Comparison of ENCODE assay signal across 8 cellular contexts in the genomic region with DNA sequence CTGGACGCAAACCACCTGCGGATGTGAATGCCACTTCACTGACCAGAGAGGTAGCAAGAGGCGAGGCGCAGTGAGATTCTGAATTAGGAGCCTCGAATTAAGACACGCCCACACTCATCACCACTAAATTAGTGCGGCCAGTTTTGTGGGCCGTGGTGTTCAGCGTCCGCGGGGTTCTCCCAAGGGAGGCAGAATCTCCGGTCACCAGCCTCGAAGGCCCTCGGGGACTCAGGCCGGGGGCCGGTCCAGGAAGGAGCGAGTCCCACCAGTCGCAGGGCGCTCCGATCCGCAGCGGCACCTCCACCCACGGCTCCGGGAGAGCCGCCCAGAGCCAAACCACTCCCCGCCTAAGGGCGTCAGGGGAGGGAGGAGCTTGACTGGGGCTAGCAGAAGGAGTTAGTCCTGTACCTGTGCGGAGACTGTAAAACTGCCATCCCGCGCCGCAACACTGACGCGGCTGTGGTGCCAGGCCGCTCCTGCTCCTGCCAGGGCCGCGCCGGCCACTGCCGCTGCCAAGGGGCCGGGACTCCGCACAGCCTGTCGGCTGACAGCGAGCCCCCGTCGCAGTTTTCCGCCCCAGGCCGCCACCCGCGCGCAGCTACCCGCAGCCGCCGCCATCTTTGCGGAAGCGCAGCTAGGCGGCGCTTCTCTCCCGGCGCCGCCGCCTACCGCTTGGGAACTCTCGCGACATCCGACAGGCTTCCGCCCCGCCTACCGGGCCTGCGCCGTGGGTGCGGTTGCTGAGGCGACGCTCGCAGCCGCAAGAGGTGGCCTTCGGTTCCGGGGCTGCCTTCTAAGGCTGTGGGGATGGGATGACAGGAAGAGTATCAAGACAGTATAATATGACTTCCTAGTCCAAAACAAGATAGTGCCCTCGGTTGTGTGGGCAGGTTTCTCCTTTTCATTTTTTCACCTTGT. TPM values are rescaled to one million over a fixed set of nuclear protein-coding genes. Genes with fewer than 3 reads are reported as not detected.
A peak's percentile ranks its signal among the peaks of the same experiment; 100 is the strongest.
DNase-seq lines count a peak whose midpoint lies in the region; ATAC-seq, FAIRE-seq and TF ChIP-seq lines count a peak whose summit lies in the region.

A gene with protein sequence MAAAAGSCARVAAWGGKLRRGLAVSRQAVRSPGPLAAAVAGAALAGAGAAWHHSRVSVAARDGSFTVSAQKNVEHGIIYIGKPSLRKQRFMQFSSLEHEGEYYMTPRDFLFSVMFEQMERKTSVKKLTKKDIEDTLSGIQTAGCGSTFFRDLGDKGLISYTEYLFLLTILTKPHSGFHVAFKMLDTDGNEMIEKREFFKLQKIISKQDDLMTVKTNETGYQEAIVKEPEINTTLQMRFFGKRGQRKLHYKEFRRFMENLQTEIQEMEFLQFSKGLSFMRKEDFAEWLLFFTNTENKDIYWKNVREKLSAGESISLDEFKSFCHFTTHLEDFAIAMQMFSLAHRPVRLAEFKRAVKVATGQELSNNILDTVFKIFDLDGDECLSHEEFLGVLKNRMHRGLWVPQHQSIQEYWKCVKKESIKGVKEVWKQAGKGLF (minus strand): TSS at position 640 of the 918 bp plus-strand sequence. CDS start 22 bp downstream, at position 618.

- intact Hi-C loops in heart right ventricle (cut with DNase I) (no loop called here), posterior cingulate gyrus (cut with DNase I) (loop anchor here (5.0 kb wide), 1 partner anchor 69 kb away; a partner anchor contains a TSS)

- WGBS in heart right ventricle, 2 donors: 0% methylated on average over 76 to 77 of the region's 77 CpGs
- WGBS in upper lobe of left lung, 2 donors: 1% methylated on average over 21 to 41 of the region's 77 CpGs

- H3K4me3 ChIP-seq in heart right ventricle: peak within 1 kb of the TSS; percentile 74 to 97 (median 80)
- peak within 1 kb of the TSS; percentile 58 to 68 (median 62) for H3K4me3 ChIP-seq in upper lobe of left lung

- TF ChIP-seq CTCF in heart right ventricle (IDR thresholded peaks at IDR 0.05) (peak in 5 of 9 donors; percentile 13 to 55 (median 29)), upper lobe of left lung (IDR thresholded peaks at IDR 0.05) (peak in 3 of 6 experiments; percentile 48 to 83 (median 66))

- H3K27ac ChIP-seq in heart right ventricle: peak within 1 kb of the TSS; percentile 90 to 99 (median 97)
- H3K27ac ChIP-seq in upper lobe of left lung: peak within 1 kb of the TSS; percentile 93 to 98 (median 95)

- H3K36me3 ChIP-seq in heart right ventricle: peaks cover 0 to 13% (median 0%) of the 10 kb centered on the region in 9 donors
- H3K36me3 ChIP-seq in upper lobe of left lung: peaks cover 0 to 3% (median 0%) of the 10 kb centered on the region in 4 donors

- H3K4me1 ChIP-seq in heart right ventricle (peaks cover 0 to 21% (median 7%) of the 10 kb centered on the region in 9 donors), upper lobe of left lung (peaks cover 5 to 16% (median 8%) of the 10 kb centered on the region in 4 donors)

- H3K27me3 ChIP-seq in heart right ventricle (peaks cover 0 to 21% (median 10%) of the 10 kb centered on the region in 7 donors), upper lobe of left lung (no peaks in the 10 kb centered on the region)

- FAIRE-seq in GM12891 (lab: Jason Lieb, UNC): peak; percentile 97

- DNase-seq in GM12891 (ENCODE audit: insufficient read length, low spot score): peak; percentile 93
- peak; percentile 91 for DNase-seq in NCI-H146 (lab: John Stamatoyannopoulos, UW)
- DNase-seq in T-helper 1 cell: peak; percentile 85 to 98 (median 90)
- DNase-seq in amniotic epithelial cell (ENCODE audit: low read depth): peak; percentile 91
- DNase-seq in heart right ventricle: peak; percentile 94 to 95
- peak; percentile 85 to 98 (median 90) for DNase-seq in posterior cingulate gyrus
- DNase-seq in upper lobe of left lung: peak; percentile 93 to 98

- TF ChIP-seq POLR2A in GM12891 (IDR thresholded peaks at IDR 0.05; ENCODE audit: low read depth, low read length) (peak; percentile 96), upper lobe of left lung (IDR thresholded peaks at IDR 0.05) (peak in 3 of 4 donors; percentile 94 to 99 (median 99))

- TF ChIP-seq EP300 in upper lobe of left lung (IDR thresholded peaks at IDR 0.05): peak in 1 of 4 donors; percentile 55

- ATAC-seq in HG02798 (IDR thresholded peaks at IDR 0.05; ENCODE audit: poor library complexity, unreplicated experiment) (peak; percentile 97), heart right ventricle (peak; percentile 98 to 100 (median 99)), upper lobe of left lung (ENCODE audit: low FRiP score in 2 of 2) (peak; percentile 98 to 100)

- H3K9me3 ChIP-seq in heart right ventricle: no peaks in the 10 kb centered on the region
- no peaks in the 10 kb centered on the region for H3K9me3 ChIP-seq in upper lobe of left lung

TF ChIP-seq in GM12891, 5 proteins besides CTCF, POLR2A, EP300 and RAD21:
- TF ChIP-seq POU2F2 (IDR thresholded peaks at IDR 0.05; ENCODE audit: low read depth, low read length) (peak; percentile 76; the same call in 1 of the 2 replicates), POLR2AphosphoS5 (IDR thresholded peaks at IDR 0.05; ENCODE audit: low read depth, low read length) (peak; percentile 98), SPI1 (IDR thresholded peaks at IDR 0.05; ENCODE audit: low read depth, low read length) (peak; percentile 58), PAX5 (IDR thresholded peaks at IDR 0.05; ENCODE audit: insufficient read depth, low read length, severe bottlenecking) (no peak), TAF1 (IDR thresholded peaks at IDR 0.05; ENCODE audit: low read depth, low read length) (peak; percentile 87)

RNA-seq across cellular contexts. Expression of the gene that starts here (rescaled TPM):
- polyA plus RNA-seq in GM12891 (2012; ENCODE audit: low read depth, missing spikeins): 21.0 TPM
- total RNA-seq in heart right ventricle (10 to 100 TPM; 52.8 to 65.5 (median 59.9) TPM), upper lobe of left lung (10 to 100 TPM; 27.9 to 80.4 (median 46.0) TPM)
- polyA plus RNA-seq in heart right ventricle: 10 to 100 TPM; 46.7 to 49.2 TPM

Comparison
In these comparisons a context has a peak if more than half of its experiments do, and no peak if none do; other contexts are left out.
1. Peak in every context shown above with its lines: DNase-seq, ATAC-seq, H3K4me3 ChIP-seq and H3K27ac ChIP-seq.